Comparison of ENCODE assay signal across 14 cellular contexts in the genomic region with DNA sequence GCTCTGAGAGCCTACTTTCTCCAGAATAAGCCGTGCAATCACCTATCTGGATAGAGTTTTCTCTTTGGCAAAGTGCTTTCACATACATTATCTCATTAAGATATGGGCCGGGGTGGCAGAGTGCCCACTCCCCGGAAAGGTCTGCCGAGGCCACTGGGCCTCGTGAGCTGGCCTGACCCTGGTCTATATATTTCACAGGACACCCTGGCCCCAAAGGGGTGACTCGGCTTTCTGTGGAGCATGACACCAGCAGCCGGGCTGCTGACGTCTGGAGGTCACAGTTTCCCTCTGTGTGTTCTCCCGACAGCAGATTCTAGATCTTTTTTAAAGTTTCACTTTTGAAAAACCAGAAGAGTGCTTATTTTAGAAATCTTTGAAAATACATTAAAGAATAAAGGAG. TPM values are rescaled to one million over a fixed set of nuclear protein-coding genes. Genes with fewer than 3 reads are reported as not detected.
DNase-seq lines count a peak whose midpoint lies in the region; ATAC-seq, FAIRE-seq and TF ChIP-seq lines count a peak whose summit lies in the region.
"Had no signal": no experiment of that assay in that cellular context is flagged by ENCODE, and none has a peak within 500 bp of the region (broad histone marks: within the 10 kb centered on the region; RNA-seq: fewer than 3 reads in every experiment).

No MANE protein-coding gene starts in this region.

- H3K4me3 ChIP-seq in cardiac fibroblast (replicated peaks in 1 of 2; ENCODE audit: low read depth in 2 of 2, low read length in 2 of 2) (no peak overlapping the region), hepatocyte (no peak overlapping the region), prostate gland (no peak overlapping the region)

- TF ChIP-seq CTCF in cardiac fibroblast (IDR thresholded peaks at IDR 0.05; ENCODE audit: low read depth, low read length), result no peak
- TF ChIP-seq CTCF in hepatocyte (IDR thresholded peaks at IDR 0.05; ENCODE audit: poor library complexity), result no peak
- TF ChIP-seq CTCF in prostate gland (IDR thresholded peaks at IDR 0.05), result no peak
- no peak for TF ChIP-seq CTCF in D721Med (IDR thresholded peaks at IDR 0.05; ENCODE audit: insufficient read depth, missing control alignments)

- no peak for TF ChIP-seq POLR2A in prostate gland (IDR thresholded peaks at IDR 0.05)

- intact Hi-C loops in prostate gland (cut with DNase I), result no loop called here

- H3K36me3 ChIP-seq in hepatocyte (replicated peaks; ENCODE audit: insufficient read depth, low read depth) (no peaks in the 10 kb centered on the region), prostate gland (no peaks in the 10 kb centered on the region)

- H3K4me1 ChIP-seq in hepatocyte (ENCODE audit: insufficient read depth), result peaks cover 24% of the 10 kb centered on the region
- H3K4me1 ChIP-seq in prostate gland (replicated peaks), result peaks cover 14% of the 10 kb centered on the region

- no peaks in the 10 kb centered on the region for H3K9me3 ChIP-seq in hepatocyte (ENCODE audit: low read depth)
- no peaks in the 10 kb centered on the region for H3K9me3 ChIP-seq in prostate gland

- FAIRE-seq in D721Med (lab: Jason Lieb, UNC), result no peak
- FAIRE-seq: bronchial epithelial cell had no signal

- H3K27me3 ChIP-seq in hepatocyte (no peaks in the 10 kb centered on the region), prostate gland (replicated peaks; ENCODE audit: insufficient read depth) (no peaks in the 10 kb centered on the region)

- WGBS in hepatocyte (ENCODE audit: low lambda C conversion rate, missing lambda C conversion rate), result 57% methylated on average over 9 of the region's 9 CpGs
- WGBS in prostate gland, result 53% methylated on average over 9 of the region's 9 CpGs

- DNase-seq in CD1c-positive myeloid dendritic cell (ENCODE audit: extremely low spot score) (peak; percentile 36), cardiac fibroblast (ENCODE audit: low read depth in 2 of 2) (peak; percentile 44 to 71), hepatocyte (ENCODE audit: low spot score) (no peak), prostate gland (ENCODE audit: low spot score) (no peak), activated gamma-delta T cell treated with Interleukin-2 at 50 U/mL for 16 hours (no peak), D721Med (ENCODE audit: insufficient read length, low spot score) (no peak)
- no peak for DNase-seq in activated CD4-positive, CD25-positive, alpha-beta regulatory T cell treated with anti-CD3 and anti-CD28 coated beads, Interleukin-2, amount 50 U/mL, for 72 hours
- DNase-seq: activated T-cell treated with anti-CD3 and anti-CD28 coated beads, Interleukin-2, amount 50 U/mL, for 1 hour; GF-D8; HCEC 1CT; naive thymus-derived CD8-positive, alpha-beta T cell; T1000 had no signal

- H3K79me2 ChIP-seq in hepatocyte, result no peaks in the 10 kb centered on the region

- H2AFZ ChIP-seq in hepatocyte, result no peak overlapping the region

- ATAC-seq in HG02870 (IDR thresholded peaks at IDR 0.05; ENCODE audit: unreplicated experiment), result no peak
- ATAC-seq: naive thymus-derived CD8-positive, alpha-beta T cell had no signal

- H3K9me2 ChIP-seq in hepatocyte (replicated peaks; ENCODE audit: insufficient read depth), result no peaks in the 10 kb centered on the region

- H3K27ac ChIP-seq in hepatocyte (peak overlapping the region; percentile 15), prostate gland (peak overlapping the region; percentile 23 to 30)

- no peaks in the 10 kb centered on the region for H4K20me1 ChIP-seq in hepatocyte (ENCODE audit: insufficient read depth, poor library complexity, severe bottlenecking)

- H3K4me2 ChIP-seq in hepatocyte, result no peak overlapping the region

RNA-seq across cellular contexts. Expression of gene ATP2A2, which starts 27.9 kb away (rescaled TPM):
- total RNA-seq in hepatocyte (97.9 and 126 TPM in 2 replicates), prostate gland (100 to 1,000 TPM; 121 to 209 TPM)
- polyA plus RNA-seq in hepatocyte, result 60.2 and 68.2 TPM in 2 replicates

Comparison
In these comparisons a context has a peak if more than half of its experiments do, and no peak if none do; other contexts are left out.
1. DNase-seq: peak in CD1c-positive myeloid dendritic cell (single experiment) and cardiac fibroblast (2 of 2); none in hepatocyte (single experiment), prostate gland (single experiment), activated CD4-positive, CD25-positive, alpha-beta regulatory T cell treated with anti-CD3 and anti-CD28 coated beads, Interleukin-2, amount 50 U/mL, for 72 hours (single experiment), activated gamma-delta T cell treated with Interleukin-2 at 50 U/mL for 16 hours (single experiment) and D721Med (single experiment).